10 cellular contexts compared by ENCODE assay signal in the genomic region with DNA sequence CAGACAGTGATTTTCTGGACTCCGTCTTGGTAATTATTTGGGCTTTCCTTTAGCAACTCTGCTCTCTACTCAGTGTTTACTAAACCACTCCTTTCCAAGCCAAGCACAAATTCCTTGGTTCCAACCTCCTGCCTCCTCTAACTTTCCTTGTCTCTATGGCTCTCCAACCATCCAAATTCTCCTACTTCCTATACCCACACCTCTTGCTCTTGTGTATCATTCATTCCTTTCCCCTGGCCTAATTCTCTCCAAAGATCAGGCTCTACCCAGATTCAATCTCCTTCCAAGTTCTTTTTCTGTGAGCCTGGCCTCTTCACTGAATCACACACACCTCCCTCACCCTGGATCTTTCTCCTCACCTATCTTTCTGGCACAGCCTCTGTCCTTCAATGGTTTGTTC.
DNase-seq lines count a peak whose midpoint lies in the region; TF ChIP-seq lines count a peak whose summit lies in the region.
"Had no signal": no experiment of that assay in that cellular context is flagged by ENCODE, and none has a peak within 500 bp of the region (broad histone marks: within the 10 kb centered on the region; RNA-seq: fewer than 3 reads in every experiment).

No MANE protein-coding gene starts in this region.

- peaks cover 28% of the 10 kb centered on the region for H3K36me3 ChIP-seq in adipocyte (ENCODE audit: control insufficient read depth, insufficient read depth, low read length, severe bottlenecking)
- peaks cover 22 to 36% of the 10 kb centered on the region in 2 donors for H3K36me3 ChIP-seq in muscle layer of duodenum (ENCODE audit: control insufficient read depth in 1 of 2, insufficient read depth in 2 of 2, low read length in 2 of 2)

- H3K4me3 ChIP-seq in AG10803 (ENCODE audit: low read length) (peak overlapping the region; percentile 97), HL-60 (replicated peaks; ENCODE audit: insufficient read depth, low read length) (peak overlapping the region; percentile 77; the same call in 1 of the 2 replicates), adipocyte (ENCODE audit: low read length) (peak overlapping the region; percentile 92), muscle layer of duodenum (ENCODE audit: low read depth in 1 of 2, low read length in 2 of 2) (peak overlapping the region; percentile 26 to 88)

- H3K9me3 ChIP-seq in adipocyte (ENCODE audit: control insufficient read depth, low read length) (no peaks in the 10 kb centered on the region), muscle layer of duodenum (ENCODE audit: control insufficient read depth in 1 of 2, low read length in 2 of 2) (no peaks in the 10 kb centered on the region)

- H3K9ac ChIP-seq in adipocyte (ENCODE audit: low read length) = peak overlapping the region; percentile 96

- H3K4me1 ChIP-seq in adipocyte (ENCODE audit: control insufficient read depth, insufficient read depth, low read length) (peaks cover 15% of the 10 kb centered on the region), muscle layer of duodenum (ENCODE audit: control insufficient read depth in 1 of 2, insufficient read depth in 2 of 2, low read length in 2 of 2) (peaks cover 8 to 20% of the 10 kb centered on the region in 2 donors)

- DNase-seq in AG10803 (ENCODE audit: low read depth) = no peak
- no peak for DNase-seq in HL-60 (ENCODE audit: low read depth in 1 of 2, low spot score in 1 of 2)
- DNase-seq in adipocyte (ENCODE audit: low read depth) = no peak
- no peak for DNase-seq in NCI-H446 treated with DMSO at 0.1 percent for 48 hours (lab: John Stamatoyannopoulos, UW)
- DNase-seq in cerebellar cortex (ENCODE audit: low spot score) = no peak
- DNase-seq in AML-193 (lab: John Stamatoyannopoulos, UW) = no peak
- DNase-seq in ACHN = no peak
- DNase-seq: central memory CD4-positive, alpha-beta T cell; GDM1 had no signal

- in situ Hi-C loops in ACHN (cut with HindIII; ENCODE audit: low pct_ligation_motif_present, low pct_unique_long_range_greater_than_20kb, low sequenced_read_pairs) = no loop called here

- no peaks in the 10 kb centered on the region for H3K27me3 ChIP-seq in HL-60 (ENCODE audit: insufficient read depth, poor library complexity, severe bottlenecking)
- no peaks in the 10 kb centered on the region for H3K27me3 ChIP-seq in adipocyte (replicated peaks; ENCODE audit: control insufficient read depth, insufficient read depth, low read length)
- no peaks in the 10 kb centered on the region for H3K27me3 ChIP-seq in muscle layer of duodenum (ENCODE audit: low read depth, low read length)

- H3K27ac ChIP-seq in HL-60 (replicated peaks) (no peak overlapping the region), muscle layer of duodenum (ENCODE audit: low read length) (peak overlapping the region; percentile 94)

- TF ChIP-seq CTCF in AG10803 (conservative IDR thresholded peaks at IDR 0.05; ENCODE audit: low read length) (no peak), HL-60 (IDR thresholded peaks at IDR 0.05; ENCODE audit: insufficient read depth, low read length) (no peak)
